Comparison of ENCODE assay signal across 8 cellular contexts in the genomic region with DNA sequence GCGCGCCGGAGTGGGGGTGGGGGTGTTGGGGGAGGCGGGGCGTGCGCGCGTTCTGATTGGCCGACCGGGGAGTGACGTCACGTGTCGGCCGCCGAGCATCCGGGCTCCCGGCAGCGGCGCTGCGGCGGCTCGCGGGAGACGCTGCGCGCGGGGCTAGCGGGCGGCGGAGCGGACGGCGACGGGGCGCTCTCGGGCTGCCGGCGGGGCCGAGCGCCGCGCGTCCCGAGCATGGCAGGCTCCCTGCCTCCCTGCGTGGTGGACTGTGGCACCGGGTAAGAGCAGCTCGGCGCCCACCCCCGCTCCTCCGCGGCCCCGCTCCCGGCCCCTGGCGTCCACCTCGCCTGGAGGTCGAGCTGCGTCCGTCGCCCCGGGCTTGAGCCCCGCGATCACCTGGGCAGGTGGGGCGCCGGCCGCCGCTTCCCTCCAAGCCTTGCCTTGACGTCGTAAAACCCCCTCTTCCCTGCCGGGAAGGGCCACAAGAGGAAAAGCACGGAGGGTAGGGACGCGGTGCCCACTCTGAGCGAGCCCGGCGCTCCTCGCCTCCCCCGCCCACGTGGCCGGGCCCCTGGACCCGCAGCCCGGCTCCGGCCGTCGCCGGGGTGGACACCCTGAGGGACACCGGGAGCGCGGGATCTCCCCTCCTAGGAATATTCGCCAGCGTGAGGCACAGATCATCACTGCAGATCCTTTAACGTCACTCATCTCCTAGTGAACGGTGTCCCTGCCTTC. TPM values are rescaled to one million over a fixed set of nuclear protein-coding genes. Genes with fewer than 3 reads are reported as not detected.
DNase-seq lines count a peak whose midpoint lies in the region; ATAC-seq and TF ChIP-seq lines count a peak whose summit lies in the region.

A gene (plus strand): TSS at position 98 of the 729 bp plus-strand sequence. CDS start 131 bp downstream, at position 229.

- H3K27ac Mint-ChIP-seq in GM23338: peak within 1 kb of the TSS; percentile 97
- peak within 1 kb of the TSS; percentile 92 for H3K27ac Mint-ChIP-seq in T-helper 1 cell treated with Interleukin-12 subunit alpha and Interleukin-12 subunit beta and Interleukin-4 antibody, amounts not matched to agents 30 μg/mL and 1 μg/mL, for 36 hours

- WGBS in prostate gland: under 1% methylated on average over 73 of the region's 92 CpGs

- H3K27ac ChIP-seq in GM23338 (ENCODE audit: low read depth): no peak within 1 kb of the TSS
- peak within 1 kb of the TSS; percentile 96 for H3K27ac ChIP-seq in left ventricle myocardium inferior (replicated peaks)
- peak within 1 kb of the TSS; percentile 86 to 89 for H3K27ac ChIP-seq in prostate gland
- peak within 1 kb of the TSS; percentile 90 for H3K27ac ChIP-seq in upper lobe of right lung

- H2AFZ ChIP-seq in GM23338: peak within 1 kb of the TSS; percentile 96

- DNase-seq in GM23338 (ENCODE audit: low spot score) (peak; percentile 92), LoVo (ENCODE audit: low spot score) (peak; percentile 97), amniotic epithelial cell (ENCODE audit: low read depth) (peak; percentile 75), left ventricle myocardium inferior (peak; percentile 91), prostate gland (ENCODE audit: low spot score) (peak; percentile 82), upper lobe of right lung (peak; percentile 94)

- H3K9me3 Mint-ChIP-seq in GM23338: no peaks in the 10 kb centered on the region
- H3K9me3 Mint-ChIP-seq in T-helper 1 cell treated with Interleukin-12 subunit alpha and Interleukin-12 subunit beta and Interleukin-4 antibody, amounts not matched to agents 30 μg/mL and 1 μg/mL, for 36 hours: no peaks in the 10 kb centered on the region

- intact Hi-C loops in left ventricle myocardium inferior (cut with micrococcal nuclease) (no loop called here), prostate gland (cut with DNase I) (no loop called here), upper lobe of right lung (cut with DNase I) (no loop called here)

- peak within 1 kb of the TSS; percentile 98 for H3K4me2 ChIP-seq in GM23338

- H3K9me3 ChIP-seq in left ventricle myocardium inferior (replicated peaks) (peaks cover 6% of the 10 kb centered on the region), prostate gland (no peaks in the 10 kb centered on the region), upper lobe of right lung (no peaks in the 10 kb centered on the region)

- TF ChIP-seq POLR2A in prostate gland (IDR thresholded peaks at IDR 0.05): peak; percentile 43

- H3K4me1 ChIP-seq in GM23338 (ENCODE audit: insufficient read depth): peaks cover 21% of the 10 kb centered on the region
- H3K4me1 ChIP-seq in left ventricle myocardium inferior: peaks cover 24% of the 10 kb centered on the region
- H3K4me1 ChIP-seq in prostate gland (replicated peaks): no peaks in the 10 kb centered on the region
- peaks cover 10% of the 10 kb centered on the region for H3K4me1 ChIP-seq in upper lobe of right lung

- H3K79me2 ChIP-seq in GM23338 (replicated peaks; ENCODE audit: insufficient read depth): peaks cover 48% of the 10 kb centered on the region

- H3K27me3 ChIP-seq in GM23338 (ENCODE audit: insufficient read depth) (no peaks in the 10 kb centered on the region), left ventricle myocardium inferior (ENCODE audit: low read depth) (no peaks in the 10 kb centered on the region), prostate gland (replicated peaks; ENCODE audit: insufficient read depth) (no peaks in the 10 kb centered on the region), upper lobe of right lung (no peaks in the 10 kb centered on the region)

- peaks cover 13% of the 10 kb centered on the region for H3K4me1 Mint-ChIP-seq in GM23338
- H3K4me1 Mint-ChIP-seq in T-helper 1 cell treated with Interleukin-12 subunit alpha and Interleukin-12 subunit beta and Interleukin-4 antibody, amounts not matched to agents 30 μg/mL and 1 μg/mL, for 36 hours (ENCODE audit: low read depth): peaks cover 13% of the 10 kb centered on the region

- peak within 1 kb of the TSS; percentile 97 for H3K4me3 Mint-ChIP-seq in GM23338
- H3K4me3 Mint-ChIP-seq in T-helper 1 cell treated with Interleukin-12 subunit alpha and Interleukin-12 subunit beta and Interleukin-4 antibody, amounts not matched to agents 30 μg/mL and 1 μg/mL, for 36 hours: peak within 1 kb of the TSS; percentile 85

- peaks cover 5% of the 10 kb centered on the region for H3K27me3 Mint-ChIP-seq in GM23338 (ENCODE audit: insufficient read depth, low read depth, poor library complexity)
- H3K27me3 Mint-ChIP-seq in T-helper 1 cell treated with Interleukin-12 subunit alpha and Interleukin-12 subunit beta and Interleukin-4 antibody, amounts not matched to agents 30 μg/mL and 1 μg/mL, for 36 hours (ENCODE audit: low read depth): no peaks in the 10 kb centered on the region

- H3K36me3 ChIP-seq in GM23338 (ENCODE audit: insufficient read depth) (no peaks in the 10 kb centered on the region), left ventricle myocardium inferior (no peaks in the 10 kb centered on the region), prostate gland (no peaks in the 10 kb centered on the region), upper lobe of right lung (no peaks in the 10 kb centered on the region)

- H3K9me2 ChIP-seq in GM23338 (ENCODE audit: insufficient read depth): no peaks in the 10 kb centered on the region

- no peak for TF ChIP-seq CTCF in GM23338 (conservative IDR thresholded peaks at IDR 0.05; ENCODE audit: low read depth in 2 of 2)
- TF ChIP-seq CTCF in left ventricle myocardium inferior (IDR thresholded peaks at IDR 0.05; ENCODE audit: borderline replicate concordance): no peak
- no peak for TF ChIP-seq CTCF in prostate gland (IDR thresholded peaks at IDR 0.05)
- TF ChIP-seq CTCF in upper lobe of right lung (IDR thresholded peaks at IDR 0.05): no peak

- H4K20me1 ChIP-seq in GM23338 (replicated peaks; ENCODE audit: insufficient read depth): peaks cover 15% of the 10 kb centered on the region; the same call in 1 of the 2 replicates

- ATAC-seq in GM23338 (peak; percentile 90), upper lobe of right lung (peak; percentile 98)

- peaks cover 3% of the 10 kb centered on the region; the same call in 1 of the 3 replicates for H3K36me3 Mint-ChIP-seq in GM23338 (ENCODE audit: low read depth)
- no peaks in the 10 kb centered on the region for H3K36me3 Mint-ChIP-seq in T-helper 1 cell treated with Interleukin-12 subunit alpha and Interleukin-12 subunit beta and Interleukin-4 antibody, amounts not matched to agents 30 μg/mL and 1 μg/mL, for 36 hours (ENCODE audit: low read depth)

- H3F3A ChIP-seq in GM23338 (replicated peaks; ENCODE audit: low read depth): no peaks in the 10 kb centered on the region

- H3K4me3 ChIP-seq in GM08714 (ENCODE audit: low read length): peak within 1 kb of the TSS; percentile 66
- peak within 1 kb of the TSS; percentile 86 for H3K4me3 ChIP-seq in GM23338
- H3K4me3 ChIP-seq in left ventricle myocardium inferior: peak within 1 kb of the TSS; percentile 100
- peak within 1 kb of the TSS; percentile 97 to 99 for H3K4me3 ChIP-seq in prostate gland
- H3K4me3 ChIP-seq in upper lobe of right lung: peak within 1 kb of the TSS; percentile 95

TF ChIP-seq in GM23338, 12 proteins besides CTCF, POLR2A, EP300 and RAD21 (continues in another document):
- TF ChIP-seq, protein P1, sequence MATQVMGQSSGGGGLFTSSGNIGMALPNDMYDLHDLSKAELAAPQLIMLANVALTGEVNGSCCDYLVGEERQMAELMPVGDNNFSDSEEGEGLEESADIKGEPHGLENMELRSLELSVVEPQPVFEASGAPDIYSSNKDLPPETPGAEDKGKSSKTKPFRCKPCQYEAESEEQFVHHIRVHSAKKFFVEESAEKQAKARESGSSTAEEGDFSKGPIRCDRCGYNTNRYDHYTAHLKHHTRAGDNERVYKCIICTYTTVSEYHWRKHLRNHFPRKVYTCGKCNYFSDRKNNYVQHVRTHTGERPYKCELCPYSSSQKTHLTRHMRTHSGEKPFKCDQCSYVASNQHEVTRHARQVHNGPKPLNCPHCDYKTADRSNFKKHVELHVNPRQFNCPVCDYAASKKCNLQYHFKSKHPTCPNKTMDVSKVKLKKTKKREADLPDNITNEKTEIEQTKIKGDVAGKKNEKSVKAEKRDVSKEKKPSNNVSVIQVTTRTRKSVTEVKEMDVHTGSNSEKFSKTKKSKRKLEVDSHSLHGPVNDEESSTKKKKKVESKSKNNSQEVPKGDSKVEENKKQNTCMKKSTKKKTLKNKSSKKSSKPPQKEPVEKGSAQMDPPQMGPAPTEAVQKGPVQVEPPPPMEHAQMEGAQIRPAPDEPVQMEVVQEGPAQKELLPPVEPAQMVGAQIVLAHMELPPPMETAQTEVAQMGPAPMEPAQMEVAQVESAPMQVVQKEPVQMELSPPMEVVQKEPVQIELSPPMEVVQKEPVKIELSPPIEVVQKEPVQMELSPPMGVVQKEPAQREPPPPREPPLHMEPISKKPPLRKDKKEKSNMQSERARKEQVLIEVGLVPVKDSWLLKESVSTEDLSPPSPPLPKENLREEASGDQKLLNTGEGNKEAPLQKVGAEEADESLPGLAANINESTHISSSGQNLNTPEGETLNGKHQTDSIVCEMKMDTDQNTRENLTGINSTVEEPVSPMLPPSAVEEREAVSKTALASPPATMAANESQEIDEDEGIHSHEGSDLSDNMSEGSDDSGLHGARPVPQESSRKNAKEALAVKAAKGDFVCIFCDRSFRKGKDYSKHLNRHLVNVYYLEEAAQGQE (IDR thresholded peaks at IDR 0.05; ENCODE audit: unreplicated experiment): no peak
- no peak for TF ChIP-seq STAT1 (IDR thresholded peaks at IDR 0.05; ENCODE audit: unreplicated experiment)

RNA-seq across cellular contexts. Expression of the gene that starts here (rescaled TPM):
- 30.1 TPM in 2 replicates for total RNA-seq in GM23338 (2014; rRNA removed; shearing (Covaris generic))
- 24.7 and 27.7 TPM in 2 replicates for polyA plus RNA-seq in GM23338 (2016; fragmentation: Nextera tagmentation; extraction: Ambion mirVana)
- 9.0 TPM for total RNA-seq in left ventricle myocardium inferior
- total RNA-seq in prostate gland: 10 to 100 TPM in 1 of 2 donors, 1 to 10 TPM in 1; 8.2 to 18.3 TPM
- 7.3 TPM for total RNA-seq in upper lobe of right lung
